Comparison of ENCODE assay signal across 8 cellular contexts in the genomic region with DNA sequence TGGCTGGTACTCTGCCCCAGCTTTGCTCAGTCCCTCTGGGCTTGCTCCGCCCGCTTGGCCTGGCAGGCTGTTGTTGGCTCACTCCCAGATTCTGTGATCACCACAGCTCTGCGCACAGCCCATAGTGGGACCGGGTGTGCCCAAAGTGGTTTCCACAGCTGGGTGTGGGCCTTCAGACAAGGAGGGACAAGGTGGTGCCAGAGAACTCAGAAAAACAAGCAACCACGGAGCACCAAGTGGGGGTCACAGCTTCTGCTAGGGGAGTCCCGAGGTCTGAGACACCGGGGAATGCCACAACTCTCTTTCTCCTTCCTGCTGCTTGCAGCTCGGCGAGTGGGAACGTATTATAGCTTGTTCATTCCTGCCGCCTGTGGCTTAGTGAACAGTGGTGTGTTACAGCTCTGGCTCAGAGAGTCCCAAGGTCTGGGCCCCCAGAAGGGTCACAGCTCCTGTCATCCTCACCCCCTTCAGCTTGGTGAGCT. TPM values are rescaled to one million over a fixed set of nuclear protein-coding genes. Genes with fewer than 3 reads are reported as not detected.
DNase-seq lines count a peak whose midpoint lies in the region; ATAC-seq and TF ChIP-seq lines count a peak whose summit lies in the region.

No MANE protein-coding gene starts in this region.

- peaks cover 0 to 5% (median 0%) of the 10 kb centered on the region in 7 donors for H3K4me1 Mint-ChIP-seq in naive thymus-derived CD4-positive, alpha-beta T cell
- no peaks in the 10 kb centered on the region for H3K4me1 Mint-ChIP-seq in type B pancreatic cell (ENCODE audit: unreplicated experiment)

- H3K9me3 Mint-ChIP-seq in naive thymus-derived CD4-positive, alpha-beta T cell, result peaks cover 0 to 4% (median 0%) of the 10 kb centered on the region in 11 donors
- no peaks in the 10 kb centered on the region for H3K9me3 Mint-ChIP-seq in type B pancreatic cell

- H3K27ac Mint-ChIP-seq in naive thymus-derived CD4-positive, alpha-beta T cell, result no peak overlapping the region
- no peak overlapping the region for H3K27ac Mint-ChIP-seq in type B pancreatic cell

- no peak for TF ChIP-seq CTCF in GM06990 (IDR thresholded peaks at IDR 0.05; ENCODE audit: insufficient read depth, low read length, poor library complexity, severe bottlenecking)
- TF ChIP-seq CTCF in colonic mucosa (IDR thresholded peaks at IDR 0.05), result no peak
- TF ChIP-seq CTCF in type B pancreatic cell (conservative IDR thresholded peaks at IDR 0.05), result no peak

- H3K9me3 ChIP-seq in colonic mucosa, result no peaks in the 10 kb centered on the region
- H3K9me3 ChIP-seq in naive thymus-derived CD4-positive, alpha-beta T cell (ENCODE audit: control insufficient read depth in 2 of 3, low read length in 3 of 3), result no peaks in the 10 kb centered on the region

- CTCF ChIA-PET in naive thymus-derived CD4-positive, alpha-beta T cell (lab: Charles Lee), result no interaction called here

- H3K4me3 ChIP-seq in GM06990 (replicated peaks; ENCODE audit: low read depth, low read length) (peak overlapping the region; percentile 70), colonic mucosa (no peak overlapping the region)
- H3K4me3 ChIP-seq in naive thymus-derived CD4-positive, alpha-beta T cell (ENCODE audit: low read length), result no peak overlapping the region

- H3K4me3 Mint-ChIP-seq in naive thymus-derived CD4-positive, alpha-beta T cell, result no peak overlapping the region
- no peak overlapping the region for H3K4me3 Mint-ChIP-seq in type B pancreatic cell

- intact Hi-C loops in colonic mucosa (cut with DNase I), result no loop called here
- intact Hi-C loops in naive thymus-derived CD4-positive, alpha-beta T cell (cut with micrococcal nuclease), result no loop called here

- H3K36me3 Mint-ChIP-seq in naive thymus-derived CD4-positive, alpha-beta T cell, result no peaks in the 10 kb centered on the region
- H3K36me3 Mint-ChIP-seq in type B pancreatic cell, result no peaks in the 10 kb centered on the region

- POLR2A ChIA-PET in naive thymus-derived CD4-positive, alpha-beta T cell (lab: Charles Lee), result no interaction called here

- peaks cover 0 to 5% (median 4%) of the 10 kb centered on the region in 5 donors for H3K27me3 Mint-ChIP-seq in naive thymus-derived CD4-positive, alpha-beta T cell
- no peaks in the 10 kb centered on the region for H3K27me3 Mint-ChIP-seq in type B pancreatic cell

- ATAC-seq in HG02885 (IDR thresholded peaks at IDR 0.05; ENCODE audit: poor library complexity, unreplicated experiment), result peak; percentile 34
- ATAC-seq in naive thymus-derived CD4-positive, alpha-beta T cell, result peak; percentile 85
- ATAC-seq in HG03457 (IDR thresholded peaks at IDR 0.05; ENCODE audit: unreplicated experiment), result no peak

- H3K27me3 ChIP-seq in GM06990 (replicated peaks; ENCODE audit: control insufficient read depth, insufficient read depth, low read length) (no peaks in the 10 kb centered on the region), colonic mucosa (no peaks in the 10 kb centered on the region)
- H3K27me3 ChIP-seq in naive thymus-derived CD4-positive, alpha-beta T cell (ENCODE audit: control insufficient read depth in 2 of 2, insufficient read depth in 2 of 2, low read length in 2 of 2), result no peaks in the 10 kb centered on the region

- DNase-seq in GM06990 (ENCODE audit: extremely low read depth, insufficient read length) (peak; percentile 80), colonic mucosa (peak; percentile 86), HCEC 1CT (no peak), type B pancreatic cell (ENCODE audit: extremely low spot score, unreplicated experiment) (no peak)
- peak in 1 of 9 donors; percentile 21 for DNase-seq in naive thymus-derived CD4-positive, alpha-beta T cell
- DNase-seq in activated T-cell treated with anti-CD3 and anti-CD28 coated beads, Interleukin-2, amount 50 U/mL, for 48 hours, result no peak

- no peaks in the 10 kb centered on the region for H3K36me3 ChIP-seq in GM06990 (ENCODE audit: control insufficient read depth, insufficient read depth, low read length)
- H3K36me3 ChIP-seq in colonic mucosa, result no peaks in the 10 kb centered on the region
- no peaks in the 10 kb centered on the region for H3K36me3 ChIP-seq in naive thymus-derived CD4-positive, alpha-beta T cell (ENCODE audit: control insufficient read depth in 2 of 3, insufficient read depth in 3 of 3, low read length in 3 of 3)

- H3K9ac ChIP-seq in colonic mucosa (ENCODE audit: low read depth in 2 of 2, low read length in 2 of 2), result peak overlapping the region in 1 of 2 donors; percentile 19

- H3K27ac ChIP-seq in colonic mucosa, result peak overlapping the region; percentile 38
- no peak overlapping the region for H3K27ac ChIP-seq in naive thymus-derived CD4-positive, alpha-beta T cell (ENCODE audit: low read depth, low read length)

- peaks cover 4% of the 10 kb centered on the region for H3K4me1 ChIP-seq in colonic mucosa
- no peaks in the 10 kb centered on the region for H3K4me1 ChIP-seq in naive thymus-derived CD4-positive, alpha-beta T cell (ENCODE audit: control insufficient read depth in 2 of 2, insufficient read depth in 2 of 2, low read length in 2 of 2)

RNA-seq across cellular contexts. Expression of a gene that starts 9.1 kb away (rescaled TPM):
- total RNA-seq in colonic mucosa, result 1 to 10 TPM in 1 of 2 donors, under 1 TPM in 1; 0.64 to 2.8 TPM
- total RNA-seq in naive thymus-derived CD4-positive, alpha-beta T cell, result 10 to 100 TPM in 1 of 5 experiments, 1 to 10 TPM in 2, under 1 TPM in 1, not detected in 1; 0.94 to 23.4 (median 2.1) TPM
- under 1 TPM in 1 of 2 donors, not detected in 1; 0.13 TPM for polyA plus RNA-seq in naive thymus-derived CD4-positive, alpha-beta T cell
- total RNA-seq in type B pancreatic cell (ENCODE audit: low replicate concordance), result 0.53 and 1.8 TPM in 2 replicates

Comparison
In these comparisons a context has a peak if more than half of its experiments do, and no peak if none do; other contexts are left out.
1. DNase-seq: peak in GM06990 (single experiment) and colonic mucosa (single experiment); none in HCEC 1CT (single experiment), activated T-cell treated with anti-CD3 and anti-CD28 coated beads, Interleukin-2, amount 50 U/mL, for 48 hours (0 of 2) and type B pancreatic cell (single experiment).